Comparison of ENCODE assay signal across 25 cellular contexts in the genomic region with DNA sequence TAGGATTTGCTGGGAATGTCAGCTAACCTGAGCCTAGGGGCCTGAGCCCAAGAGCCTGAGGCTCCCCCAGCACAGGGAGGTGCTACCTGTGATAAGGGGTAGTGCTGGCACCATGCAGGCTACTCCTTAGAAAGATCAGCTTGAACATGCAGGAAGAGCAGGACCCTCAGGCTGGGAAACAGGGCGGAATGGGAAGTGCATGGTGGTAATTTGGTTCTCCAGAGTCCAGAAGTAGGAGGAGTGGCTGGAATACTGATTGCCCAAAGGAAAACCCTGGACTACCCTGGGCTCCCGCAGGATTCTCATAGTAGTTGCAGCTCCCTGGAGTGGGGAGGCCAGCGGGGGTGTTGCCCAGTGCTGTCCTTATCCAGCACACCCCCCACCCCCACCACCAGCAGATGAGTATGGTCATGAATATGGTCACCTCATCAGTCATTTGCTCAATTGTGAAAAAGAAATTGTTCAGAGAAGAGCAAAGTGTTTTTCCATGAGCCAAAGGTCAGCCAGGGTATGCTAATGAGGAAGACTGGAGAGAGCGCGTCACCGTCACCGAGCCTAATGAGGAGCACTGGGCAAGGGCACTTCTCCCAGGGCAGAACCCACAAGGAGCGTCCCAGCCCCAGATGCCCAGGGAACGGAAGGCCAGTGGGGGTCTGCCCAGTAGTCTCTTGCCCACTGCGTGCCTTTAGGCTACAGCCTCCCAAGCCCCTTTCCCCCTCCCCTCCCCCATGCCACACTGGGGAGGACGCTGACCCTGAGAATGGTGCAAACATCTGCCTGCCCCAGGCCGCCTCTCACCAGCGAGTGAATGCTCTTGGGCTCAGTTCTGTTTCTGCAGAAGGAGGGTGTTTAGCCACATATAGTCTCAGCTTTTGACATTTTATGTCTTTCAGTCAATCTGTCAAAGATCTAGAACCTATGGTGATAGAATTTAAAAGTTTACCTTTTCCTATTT.
"Had no signal": no experiment of that assay in that cellular context is flagged by ENCODE, and none has a peak within 500 bp of the region (broad histone marks: within the 10 kb centered on the region; RNA-seq: fewer than 3 reads in every experiment).

No MANE protein-coding gene starts in this region.

- H3K9me3 Mint-ChIP-seq: activated CD4-positive, alpha-beta memory T cell treated with anti-CD3 and anti-CD28 coated beads for 36 hours; activated naive CD4-positive, alpha-beta T cell treated with anti-CD3 and anti-CD28 coated beads, Interleukin-2, amount 50 U/mL, for 72 hours; neural progenitor cell; WTC11 had no signal

- H3K27ac ChIP-seq: neural progenitor cell, spleen, tibial artery had no signal

- H3K27ac Mint-ChIP-seq: activated CD4-positive, alpha-beta memory T cell treated with anti-CD3 and anti-CD28 coated beads for 36 hours; activated CD8-positive, alpha-beta memory T cell treated with anti-CD3 and anti-CD28 coated beads, Interleukin-2, amount 10 ng/mL, durations not matched to agents 7 days and 5 days; progenitor cell of endocrine pancreas had no signal

- H3K36me3 ChIP-seq: neural progenitor cell had no signal

- ATAC-seq: activated CD8-positive, alpha-beta memory T cell treated with anti-CD3 and anti-CD28 coated beads, Interleukin-2, amount 10 ng/mL, durations not matched to agents 7 days and 5 days; esophagus mucosa; mucosa of descending colon; WTC11 had no signal

- H3K27me3 Mint-ChIP-seq: activated CD4-positive, alpha-beta memory T cell treated with anti-CD3 and anti-CD28 coated beads for 36 hours; activated CD8-positive, alpha-beta memory T cell treated with anti-CD3 and anti-CD28 coated beads, Interleukin-2, amount 10 ng/mL, durations not matched to agents 7 days and 5 days; progenitor cell of endocrine pancreas had no signal

- H3K27me3 ChIP-seq: neural progenitor cell, spleen, tibial artery had no signal

- H2AFZ ChIP-seq: neural progenitor cell had no signal

- DNase-seq: activated CD4-positive, alpha-beta memory T cell treated with anti-CD3 and anti-CD28 coated beads for 36 hours; activated CD4-positive, alpha-beta T cell treated with anti-CD3 and anti-CD28 coated beads for 4 hours; activated CD8-positive, alpha-beta memory T cell treated with anti-CD3 and anti-CD28 coated beads, Interleukin-2, amount 10 ng/mL, durations not matched to agents 7 days and 5 days; activated T-cell treated with anti-CD3 and anti-CD28 coated beads for 4 hours; central memory CD4-positive, alpha-beta T cell; dermis blood vessel endothelial cell; effector CD8-positive, alpha-beta T cell; hypothalamus; mesendoderm; mucosa of descending colon; retina; spleen; stimulated activated CD4-positive, alpha-beta T cell treated with anti-CD3 and anti-CD28 coated beads, Interleukin-4, amount 100 ng/mL, for 1 hour; stimulated activated naive CD4-positive, alpha-beta T cell treated with Interleukin-2 at 50 U/mL for 16 hours; T-helper 9 cell; tibial artery had no signal

- FAIRE-seq: astrocyte, frontal cortex, islet of Langerhans, urothelium cell line had no signal

- H3K4me2 ChIP-seq: neural progenitor cell had no signal

- H3K4me3 Mint-ChIP-seq: activated CD4-positive, alpha-beta memory T cell treated with anti-CD3 and anti-CD28 coated beads for 36 hours; activated CD8-positive, alpha-beta memory T cell treated with anti-CD3 and anti-CD28 coated beads, Interleukin-2, amount 10 ng/mL, durations not matched to agents 7 days and 5 days; neural progenitor cell; WTC11 had no signal

- H3K9me3 ChIP-seq: mucosa of descending colon, spleen, tibial artery had no signal

- H3K4me3 ChIP-seq: mucosa of descending colon, neural progenitor cell, spleen, tibial artery had no signal

- H3K9ac ChIP-seq: neural progenitor cell had no signal
